In the genomic region with DNA sequence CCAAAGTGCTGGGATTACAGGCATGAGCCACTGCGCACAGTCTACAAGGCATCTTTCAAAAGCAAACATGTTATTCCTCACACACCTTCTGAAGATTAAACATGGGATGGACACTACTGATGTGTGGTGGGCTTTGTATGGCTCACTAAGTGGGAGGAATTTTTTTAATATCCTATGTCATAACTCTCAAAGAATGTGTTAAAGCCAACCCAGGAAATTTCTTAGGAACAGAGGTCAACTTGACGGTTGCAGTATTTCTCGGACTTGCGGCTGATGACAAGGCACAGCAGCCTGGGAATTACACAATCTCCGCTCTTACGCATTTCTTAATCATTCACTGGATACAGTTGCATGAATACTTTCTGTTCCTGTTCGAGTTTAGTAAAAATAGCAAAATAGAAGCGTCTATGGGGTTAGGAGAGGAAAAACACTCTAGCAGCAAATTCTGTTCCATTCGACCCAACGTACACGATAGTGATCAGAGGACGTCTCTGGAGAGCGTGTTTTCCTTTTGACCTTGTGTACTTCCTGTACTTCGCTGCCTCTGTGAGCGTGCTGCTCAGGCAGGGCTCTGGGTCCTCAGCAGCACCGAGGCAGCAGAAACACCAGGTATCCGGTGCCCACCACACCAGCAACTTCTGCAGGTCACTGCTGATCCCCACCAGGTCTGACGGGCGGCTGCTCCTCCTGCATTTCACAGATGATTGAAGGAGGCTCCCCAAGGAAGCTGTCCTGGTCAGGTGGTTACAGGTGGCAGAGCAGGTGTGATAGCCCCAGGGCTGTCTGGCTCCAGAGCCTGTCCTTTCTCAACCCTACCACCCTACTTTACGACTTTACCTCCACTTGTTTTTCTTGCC, we compare ENCODE assay signal across 8 cellular contexts. TPM values are rescaled to one million over a fixed set of nuclear protein-coding genes. Genes with fewer than 3 reads are reported as not detected.
DNase-seq lines count a peak whose midpoint lies in the region; ATAC-seq and TF ChIP-seq lines count a peak whose summit lies in the region.

No MANE protein-coding gene starts in this region.

- no peaks in the 10 kb centered on the region for H3K27me3 Mint-ChIP-seq in T-helper 17 cell

- peak overlapping the region; percentile 58 for H2AK5ac ChIP-seq in mesenchymal stem cell (ENCODE audit: low read length, severe bottlenecking)

- H3K27me3 ChIP-seq in ACC112 (ENCODE audit: insufficient read depth, low read length) (no peaks in the 10 kb centered on the region), mesenchymal stem cell (ENCODE audit: control insufficient read depth in 1 of 2, insufficient read depth in 1 of 2, low read length in 2 of 2) (no peaks in the 10 kb centered on the region), tibial artery (no peaks in the 10 kb centered on the region)

- peak overlapping the region; percentile 97 for H3K27ac ChIP-seq in ACC112 (ENCODE audit: low read depth, low read length)
- peak overlapping the region; percentile 87 for H3K27ac ChIP-seq in mesenchymal stem cell (ENCODE audit: low read length, poor library complexity, severe bottlenecking)
- peak overlapping the region; percentile 79 to 84 for H3K27ac ChIP-seq in tibial artery

- peak overlapping the region in 1 of 2 experiments; percentile 0 for H3K23ac ChIP-seq in mesenchymal stem cell (ENCODE audit: low read length in 2 of 2)

- H3K4me2 ChIP-seq in mesenchymal stem cell (ENCODE audit: low read length, poor library complexity, severe bottlenecking) = peak overlapping the region; percentile 17

- H3K14ac ChIP-seq in mesenchymal stem cell (ENCODE audit: low read length in 2 of 2) = no peak overlapping the region

- H3K4me1 ChIP-seq in ACC112 (ENCODE audit: control insufficient read depth, insufficient read depth, low read length, unreplicated experiment) (peaks cover 73% of the 10 kb centered on the region), mesenchymal stem cell (ENCODE audit: control insufficient read depth, insufficient read depth, low read depth, low read length) (peaks cover 24% of the 10 kb centered on the region), tibial artery (peaks cover 0 to 43% (median 30%) of the 10 kb centered on the region in 4 donors)

- H3K9me3 ChIP-seq in T-helper 17 cell (ENCODE audit: control insufficient read depth, low read length, poor library complexity, severe bottlenecking) (no peaks in the 10 kb centered on the region), mesenchymal stem cell (ENCODE audit: control insufficient read depth, low read length) (no peaks in the 10 kb centered on the region), tibial artery (no peaks in the 10 kb centered on the region)

- H3K4me3 ChIP-seq in ACC112 (ENCODE audit: low read depth, low read length) = peak overlapping the region; percentile 49
- peak overlapping the region in 1 of 2 experiments; percentile 63 for H3K4me3 ChIP-seq in mesenchymal stem cell (ENCODE audit: insufficient read depth in 1 of 2, low read depth in 1 of 2, low read length in 2 of 2)
- H3K4me3 ChIP-seq in tibial artery = peak overlapping the region; percentile 28 to 30

- H3K79me2 ChIP-seq in ACC112 (ENCODE audit: control insufficient read depth, insufficient read depth, low read length, unreplicated experiment) = no peaks in the 10 kb centered on the region

- H3K4me3 Mint-ChIP-seq in T-helper 17 cell = peak overlapping the region; percentile 88

- peak overlapping the region; percentile 90 for H3K27ac Mint-ChIP-seq in T-helper 17 cell

- peak overlapping the region; percentile 30 for H4K8ac ChIP-seq in mesenchymal stem cell (ENCODE audit: low read length)

- TF ChIP-seq CTCF in tibial artery (IDR thresholded peaks at IDR 0.05) = no peak

- H2BK12ac ChIP-seq in mesenchymal stem cell (ENCODE audit: low read length in 2 of 2) = peak overlapping the region; percentile 7 to 87

- H2BK5ac ChIP-seq in mesenchymal stem cell (ENCODE audit: low read depth, low read length, poor library complexity, severe bottlenecking) = peak overlapping the region; percentile 90

- no peak overlapping the region for H2BK15ac ChIP-seq in mesenchymal stem cell (ENCODE audit: low read depth, poor library complexity, severe bottlenecking)

- H3K4ac ChIP-seq in mesenchymal stem cell (ENCODE audit: low read depth in 1 of 2, low read length in 2 of 2) = peak overlapping the region in 1 of 2 experiments; percentile 60

- H4K91ac ChIP-seq in mesenchymal stem cell (ENCODE audit: low read length) = peak overlapping the region; percentile 48

- intact Hi-C loops in tibial artery (cut with DNase I; ENCODE audit: low total_unique reads) = no loop called here

- no peaks in the 10 kb centered on the region for H3K79me1 ChIP-seq in mesenchymal stem cell (replicated peaks; ENCODE audit: low read length, poor library complexity, severe bottlenecking)

- peak overlapping the region; percentile 25 to 81 for H3K18ac ChIP-seq in mesenchymal stem cell (ENCODE audit: low read depth in 1 of 2, low read length in 2 of 2)

- no peak for DNase-seq in T-helper 17 cell
- peak; percentile 11 to 86 for DNase-seq in dermis microvascular lymphatic vessel endothelial cell (ENCODE audit: low read depth in 2 of 2)
- peak; percentile 99 for DNase-seq in mesenchymal stem cell
- peak; percentile 73 to 85 for DNase-seq in tibial artery
- no peak for DNase-seq in NCI-H2107 (lab: John Stamatoyannopoulos, UW)

- peak; percentile 66 for ATAC-seq in HG03432 (IDR thresholded peaks at IDR 0.05; ENCODE audit: unreplicated experiment)
- peak; percentile 84 for ATAC-seq in T-helper 17 cell

- H3K36me3 ChIP-seq in ACC112 (ENCODE audit: insufficient read depth, low read length) (no peaks in the 10 kb centered on the region), mesenchymal stem cell (ENCODE audit: control insufficient read depth in 1 of 2, insufficient read depth in 2 of 2, low read depth in 1 of 2, low read length in 2 of 2) (no peaks in the 10 kb centered on the region), tibial artery (no peaks in the 10 kb centered on the region)

- H2BK120ac ChIP-seq in mesenchymal stem cell (ENCODE audit: low read depth, low read length) = peak overlapping the region; percentile 15

- WGBS in mesenchymal stem cell = 29% methylated on average over 16 of the region's 20 CpGs

- peak overlapping the region; percentile 82 for H3K9ac ChIP-seq in mesenchymal stem cell (ENCODE audit: low read length)

- peak; percentile 49 for TF ChIP-seq POLR2A in GM18526 (IDR thresholded peaks at IDR 0.05; ENCODE audit: extremely low read depth, insufficient read length)

- H3K4me1 Mint-ChIP-seq in T-helper 17 cell = peaks cover 24% of the 10 kb centered on the region

- H2AFZ ChIP-seq in ACC112 (ENCODE audit: low read length, unreplicated experiment) = no peak overlapping the region
- H2AFZ ChIP-seq in mesenchymal stem cell (ENCODE audit: low read depth, low read length) = no peak overlapping the region

- H3K36me3 Mint-ChIP-seq in T-helper 17 cell (ENCODE audit: low read depth) = no peaks in the 10 kb centered on the region

RNA-seq across cellular contexts. Expression of a gene that starts 26.4 kb away (rescaled TPM):
- total RNA-seq in T-helper 17 cell (100 to 1,000 TPM; 382 to 467 TPM), dermis microvascular lymphatic vessel endothelial cell (218 and 298 TPM in 2 replicates)
- 1.1 TPM for polyA plus RNA-seq in mesenchymal stem cell (2013, experiment 1 of 2)
- polyA plus RNA-seq in mesenchymal stem cell (2013, experiment 2 of 2) = 1.1 TPM

Comparison
In these comparisons a context has a peak if more than half of its experiments do, and no peak if none do; other contexts are left out.
1. DNase-seq: peak in dermis microvascular lymphatic vessel endothelial cell (2 of 2), mesenchymal stem cell (single experiment) and tibial artery (2 of 2); none in T-helper 17 cell (0 of 3) and NCI-H2107 (single experiment).
2. Peak in every context shown above with its lines, with median percentiles within 50 percentile points of each other: H3K27ac ChIP-seq.